Comparison of ENCODE assay signal across 8 cellular contexts in the genomic region with DNA sequence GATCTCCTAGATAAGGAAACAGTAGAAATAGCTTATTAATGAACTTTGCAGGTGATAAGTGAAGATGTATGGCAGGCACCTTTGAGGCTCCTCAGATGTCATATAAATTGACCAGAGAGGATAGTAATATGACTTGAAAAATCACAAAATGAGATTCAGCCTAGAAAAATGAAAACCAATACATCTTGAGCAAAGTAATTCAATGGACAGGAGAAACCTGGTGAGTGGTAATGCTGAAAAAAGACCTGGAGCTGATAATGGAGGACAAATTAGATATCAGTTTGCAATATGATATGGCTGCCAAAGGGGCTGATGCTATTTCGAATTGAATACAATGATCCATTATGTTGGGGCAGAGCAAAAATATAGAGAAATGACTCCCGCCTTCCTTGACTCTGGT.
"Had no signal": no experiment of that assay in that cellular context is flagged by ENCODE, and none has a peak within 500 bp of the region (broad histone marks: within the 10 kb centered on the region; RNA-seq: fewer than 3 reads in every experiment).

No MANE protein-coding gene starts in this region.

- H3K4me1 ChIP-seq: HAP-1 had no signal

- H3K27ac ChIP-seq: HL-60 had no signal

- H3K4me3 ChIP-seq: HAP-1, K562 had no signal

- ATAC-seq: HCT116, K562 had no signal

- H3K9me3 ChIP-seq: HAP-1 had no signal

- DNase-seq: GOT3, H7, HFFc6, KG1 had no signal

- H3K36me3 ChIP-seq: HAP-1 had no signal

- FAIRE-seq: K562 had no signal
